In the genomic region with DNA sequence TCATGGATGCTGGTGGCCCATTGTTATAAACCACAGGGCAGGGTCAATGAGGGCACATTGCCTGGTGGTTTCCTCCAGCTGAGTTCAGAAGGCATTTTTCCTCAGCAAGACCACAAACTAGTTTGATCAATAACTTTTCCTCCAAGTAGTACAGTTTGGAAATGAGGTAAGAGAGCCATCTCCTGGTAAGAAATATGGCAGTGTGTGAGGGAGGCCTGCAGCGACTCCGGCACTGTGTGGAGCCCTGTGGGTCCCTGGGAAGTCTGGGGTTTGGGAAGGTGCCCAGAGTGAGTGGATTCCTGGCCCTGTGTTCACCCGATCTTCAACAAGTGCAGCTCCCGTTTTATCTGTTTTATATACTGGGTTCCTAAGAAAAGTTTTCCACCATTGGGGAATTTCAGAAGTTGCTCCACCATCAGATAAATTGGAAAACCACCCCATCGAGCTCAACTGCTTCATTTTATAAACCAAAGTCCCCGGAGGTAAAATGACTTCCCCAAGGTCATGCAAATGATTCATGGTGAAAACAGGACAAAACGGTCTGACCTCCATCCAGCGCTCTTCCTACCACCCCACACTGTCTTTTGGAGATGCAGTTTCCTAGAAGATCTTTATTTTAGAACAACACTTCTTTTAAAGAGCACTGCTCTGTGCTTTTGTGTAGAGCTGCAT, we compare ENCODE assay signal across 9 cellular contexts.
A peak's percentile ranks its signal among the peaks of the same experiment; 100 is the strongest.
DNase-seq lines count a peak whose midpoint lies in the region; TF ChIP-seq lines count a peak whose summit lies in the region.
"Had no signal": no experiment of that assay in that cellular context is flagged by ENCODE, and none has a peak within 500 bp of the region (broad histone marks: within the 10 kb centered on the region; RNA-seq: fewer than 3 reads in every experiment).

No MANE protein-coding gene starts in this region.

- peak overlapping the region; percentile 7 for H2AFZ ChIP-seq in ACC112 (ENCODE audit: low read length, unreplicated experiment)

- DNase-seq in iris pigment epithelial cell (ENCODE audit: low read depth): peak; percentile 68
- DNase-seq in stimulated activated CD8-positive, alpha-beta memory T cell treated with anti-CD3 and anti-CD28 coated beads, Interleukin-4, amount 100 ng/mL, for 48 hours: no peak
- DNase-seq in ecto neural progenitor cell (ENCODE audit: low spot score): no peak
- no peak for DNase-seq in cortex of kidney (lab: John Stamatoyannopoulos, UW)
- no peak for DNase-seq in posterior vena cava (ENCODE audit: low spot score)

- no peaks in the 10 kb centered on the region for H3K36me3 ChIP-seq in ACC112 (ENCODE audit: insufficient read depth, low read length)
- H3K36me3 ChIP-seq: SJCRH30 had no signal

- H3K27ac ChIP-seq in ACC112 (ENCODE audit: low read depth, low read length) (peak overlapping the region; percentile 86), VCaP (no peak overlapping the region)
- H3K27ac ChIP-seq: SJCRH30 had no signal

- intact Hi-C loops in posterior vena cava (cut with DNase I): no loop called here

- no peaks in the 10 kb centered on the region for H3K27me3 ChIP-seq in ACC112 (ENCODE audit: insufficient read depth, low read length)
- H3K27me3 ChIP-seq: SJCRH30 had no signal

- H3K79me2 ChIP-seq in ACC112 (ENCODE audit: control insufficient read depth, insufficient read depth, low read length, unreplicated experiment): no peaks in the 10 kb centered on the region

- 0 out of 2 replicates have a peak overlapping the region, but pooled peaks have one; percentile 23 for H3K4me3 ChIP-seq in ACC112 (ENCODE audit: low read depth, low read length)
- H3K4me3 ChIP-seq: SJCRH30 had no signal

- H3K4me1 ChIP-seq in ACC112 (ENCODE audit: control insufficient read depth, insufficient read depth, low read length, unreplicated experiment): peaks cover 13% of the 10 kb centered on the region
- H3K4me1 ChIP-seq: SJCRH30 had no signal

- TF ChIP-seq CTCF in GM12872 (IDR thresholded peaks at IDR 0.05; ENCODE audit: insufficient read depth, low read depth, low read length): peak; percentile 42; the same call in 1 of the 3 replicates
- 0 out of 2 replicates have a peak, but pooled peaks have one; percentile 18 for TF ChIP-seq CTCF in VCaP (conservative IDR thresholded peaks at IDR 0.05)
